In genomic region chr16:84546669-84547538, GRCh38 we compare ENCODE assay signal across 16 cellular contexts. TPM values are rescaled to one million over a fixed set of nuclear protein-coding genes. Genes with fewer than 3 reads are reported as not detected.
DNase-seq lines count a peak whose midpoint lies in the region; ATAC-seq, FAIRE-seq and TF ChIP-seq lines count a peak whose summit lies in the region.
"Had no signal": no experiment of that assay in that cellular context is flagged by ENCODE, and none has a peak within 500 bp of the region (broad histone marks: within the 10 kb centered on the region; RNA-seq: fewer than 3 reads in every experiment).

No MANE protein-coding gene starts in this region.

- no peak for ATAC-seq in activated T-cell treated with anti-CD3 and anti-CD28 coated beads, Interleukin-2, amount 50 U/mL, for 72 hours (replicated peaks in 1 of 2)
- ATAC-seq in T-cell (replicated peaks in 1 of 4) (no peak), GM21367 (IDR thresholded peaks at IDR 0.05; ENCODE audit: unreplicated experiment) (no peak)
- ATAC-seq: mucosa of descending colon, upper lobe of right lung had no signal

- peak overlapping the region; percentile 29; the same call in 1 of the 2 replicates for H3K18ac ChIP-seq in H1 (ENCODE audit: extremely low read depth, low read length)

- peak overlapping the region; percentile 85 for H3K4me3 Mint-ChIP-seq in activated T-cell treated with anti-CD3 and anti-CD28 coated beads, Interleukin-2, amount 50 U/mL, for 24 hours
- H3K4me3 Mint-ChIP-seq in activated T-cell treated with anti-CD3 and anti-CD28 coated beads, Interleukin-2, amount 50 U/mL, for 72 hours = peak overlapping the region in 1 of 2 donors; percentile 94
- peak overlapping the region in 2 of 3 donors; percentile 25 to 83 for H3K4me3 Mint-ChIP-seq in T-cell

- H2BK120ac ChIP-seq in H1 (replicated peaks; ENCODE audit: low read depth, low read length) = no peak overlapping the region

- no peak for DNase-seq in activated T-cell treated with anti-CD3 and anti-CD28 coated beads, Interleukin-2, amount 50 U/mL, for 24 hours
- no peak for DNase-seq in activated T-cell treated with anti-CD3 and anti-CD28 coated beads, Interleukin-2, amount 50 U/mL, for 72 hours
- DNase-seq in T-cell (no peak), H1 (ENCODE audit: low read depth in 1 of 2, low spot score in 2 of 2) (no peak), smooth muscle cell (lab: John Stamatoyannopoulos, UW; ENCODE audit: unreplicated experiment) (no peak), NCI-H526 (lab: John Stamatoyannopoulos, UW) (no peak), NCI-H2081 (lab: John Stamatoyannopoulos, UW) (no peak)
- DNase-seq: Calu3, Karpas-422, kidney, ovary, SIG-M5, upper lobe of right lung had no signal

- no peak overlapping the region for H3K27ac ChIP-seq in H1 (ENCODE audit: low read depth, low read length)
- no peak overlapping the region for H3K27ac ChIP-seq in smooth muscle cell (ENCODE audit: low read depth)
- H3K27ac ChIP-seq: ovary, upper lobe of right lung had no signal

- TF ChIP-seq EP300 in H1 (IDR thresholded peaks at IDR 0.05; ENCODE audit: borderline replicate concordance in 1 of 2, low read depth in 2 of 2, low read length in 2 of 2) = no peak

- peaks cover 64% of the 10 kb centered on the region for H3K4me1 Mint-ChIP-seq in activated T-cell treated with anti-CD3 and anti-CD28 coated beads, Interleukin-2, amount 50 U/mL, for 24 hours (ENCODE audit: low read depth)
- H3K4me1 Mint-ChIP-seq in activated T-cell treated with anti-CD3 and anti-CD28 coated beads, Interleukin-2, amount 50 U/mL, for 72 hours (ENCODE audit: low read depth) = peaks cover 79% of the 10 kb centered on the region
- H3K4me1 Mint-ChIP-seq in T-cell = peaks cover 50 to 59% (median 58%) of the 10 kb centered on the region in 3 donors

- peak overlapping the region; percentile 91 for H2BK12ac ChIP-seq in H1 (ENCODE audit: low read depth, low read length)

- H4K5ac ChIP-seq in H1 (ENCODE audit: insufficient read length, low read depth, low read length) = no peak overlapping the region

- H3K27me3 ChIP-seq in H1 (replicated peaks in 1 of 4; ENCODE audit: control insufficient read depth in 3 of 4, extremely low read depth in 1 of 4, insufficient read depth in 3 of 4, low read length in 3 of 4) (peaks cover 0 to 3% (median 0%) of the 10 kb centered on the region in 4 experiments; a peak in 1 of 7 replicates), smooth muscle cell (ENCODE audit: low read depth) (no peaks in the 10 kb centered on the region)
- H3K27me3 ChIP-seq: ovary, upper lobe of right lung had no signal

- H3K4ac ChIP-seq in H1 (replicated peaks; ENCODE audit: insufficient read length, low read depth, low read length) = no peak overlapping the region

- 0 out of 2 replicates have a peak overlapping the region, but pooled peaks have one; percentile 61 for H2BK20ac ChIP-seq in H1 (ENCODE audit: low read length)

- H3K27me3 Mint-ChIP-seq in activated T-cell treated with anti-CD3 and anti-CD28 coated beads, Interleukin-2, amount 50 U/mL, for 24 hours = no peaks in the 10 kb centered on the region
- H3K27me3 Mint-ChIP-seq in activated T-cell treated with anti-CD3 and anti-CD28 coated beads, Interleukin-2, amount 50 U/mL, for 72 hours (ENCODE audit: low read depth) = no peaks in the 10 kb centered on the region
- no peaks in the 10 kb centered on the region for H3K27me3 Mint-ChIP-seq in T-cell

- peaks cover 3% of the 10 kb centered on the region for H3F3A ChIP-seq in smooth muscle cell (ENCODE audit: low read depth)

- no peak for TF ChIP-seq POLR2A in H1 (IDR thresholded peaks at IDR 0.05; ENCODE audit: control extremely low read depth in 1 of 2, low read depth in 2 of 2, low read length in 2 of 2)

- H3K14ac ChIP-seq in H1 (ENCODE audit: insufficient read length) = no peak overlapping the region

- H3K4me1 ChIP-seq in H1 (replicated peaks in 1 of 4; ENCODE audit: control insufficient read depth in 3 of 4, insufficient read depth in 4 of 4, low read length in 3 of 4) = peaks cover 0 to 23% (median 13%) of the 10 kb centered on the region in 4 experiments; a peak in 6 of 7 replicates
- peaks cover 20% of the 10 kb centered on the region for H3K4me1 ChIP-seq in smooth muscle cell (ENCODE audit: low read depth)
- H3K4me1 ChIP-seq: upper lobe of right lung had no signal

- no peaks in the 10 kb centered on the region; the same call in 1 of the 2 replicates for H3K79me1 ChIP-seq in H1 (ENCODE audit: low read depth, low read length)

- H3K4me2 ChIP-seq in H1 (ENCODE audit: insufficient read depth in 1 of 2, low read depth in 2 of 2, low read length in 2 of 2) (peak overlapping the region; percentile 34 to 62; a peak in 3 of 4 replicates), smooth muscle cell (peak overlapping the region; percentile 0)

- no peaks in the 10 kb centered on the region for H3K9me3 Mint-ChIP-seq in activated T-cell treated with anti-CD3 and anti-CD28 coated beads, Interleukin-2, amount 50 U/mL, for 24 hours
- H3K9me3 Mint-ChIP-seq in activated T-cell treated with anti-CD3 and anti-CD28 coated beads, Interleukin-2, amount 50 U/mL, for 72 hours = no peaks in the 10 kb centered on the region
- no peaks in the 10 kb centered on the region for H3K9me3 Mint-ChIP-seq in T-cell

- peak overlapping the region; percentile 92; the same call in 1 of the 2 replicates for H2BK15ac ChIP-seq in H1 (ENCODE audit: low read length)

- H4K20me1 ChIP-seq in H1 (replicated peaks in 1 of 2; ENCODE audit: control insufficient read depth in 1 of 2, insufficient read depth in 2 of 2, low read length in 2 of 2) (no peaks in the 10 kb centered on the region), smooth muscle cell (ENCODE audit: low read depth) (no peaks in the 10 kb centered on the region)

- H3K36me3 Mint-ChIP-seq in activated T-cell treated with anti-CD3 and anti-CD28 coated beads, Interleukin-2, amount 50 U/mL, for 24 hours (ENCODE audit: low read depth) = peaks cover 21% of the 10 kb centered on the region
- H3K36me3 Mint-ChIP-seq in activated T-cell treated with anti-CD3 and anti-CD28 coated beads, Interleukin-2, amount 50 U/mL, for 72 hours (ENCODE audit: insufficient read depth in 2 of 2) = peaks cover 0 to 16% of the 10 kb centered on the region in 2 donors
- peaks cover 6% of the 10 kb centered on the region for H3K36me3 Mint-ChIP-seq in T-cell

- no peak for TF ChIP-seq RAD21 in H1 (IDR thresholded peaks at IDR 0.05 in 1 of 2, conservative IDR thresholded peaks at IDR 0.05 in 1 of 2; ENCODE audit: low read depth in 2 of 2, low read length in 2 of 2)

- no peak overlapping the region for H3K23ac ChIP-seq in H1 (ENCODE audit: insufficient read length)

- H3K79me2 ChIP-seq in H1 (ENCODE audit: control insufficient read depth in 1 of 2, insufficient read depth in 2 of 2, low read length in 2 of 2) = no peaks in the 10 kb centered on the region
- H3K79me2 ChIP-seq in smooth muscle cell (ENCODE audit: low read depth) = no peaks in the 10 kb centered on the region

- H4K8ac ChIP-seq in H1 (ENCODE audit: extremely low read depth, insufficient read depth, low read length) = 0 out of 2 replicates have a peak overlapping the region, but pooled peaks have one; percentile 39

- H2BK5ac ChIP-seq in H1 (ENCODE audit: low read depth, low read length) = peak overlapping the region; percentile 35; the same call in 1 of the 2 replicates

- H3K27ac Mint-ChIP-seq in activated T-cell treated with anti-CD3 and anti-CD28 coated beads, Interleukin-2, amount 50 U/mL, for 24 hours = peak overlapping the region; percentile 98
- no peak overlapping the region for H3K27ac Mint-ChIP-seq in activated T-cell treated with anti-CD3 and anti-CD28 coated beads, Interleukin-2, amount 50 U/mL, for 72 hours
- H3K27ac Mint-ChIP-seq in T-cell = peak overlapping the region; percentile 78 to 99

- TF ChIP-seq CTCF in H1 (IDR thresholded peaks at IDR 0.05; ENCODE audit: control extremely low read depth in 1 of 3, insufficient read depth in 1 of 3, low read depth in 1 of 3, low read length in 3 of 3) = no peak
- no peak for TF ChIP-seq CTCF in smooth muscle cell (IDR thresholded peaks at IDR 0.05; ENCODE audit: borderline replicate concordance, insufficient read depth, poor library complexity, severe bottlenecking)

- POLR2A ChIA-PET in T-cell (lab: Charles Lee) (interaction anchor here in 1 of 2 donors (0.6 kb wide), 2 partner anchors 96 to 176 kb away, joined by 3 to 4 read pairs; no protein-coding TSS in a partner anchor), H1 (lab: Charles Lee; ENCODE audit: partially characterized antibody) (interaction anchor here (0.8 to 2.1 kb wide), 5 partner anchors 9 to 178 kb away, joined by 3 to 5 read pairs (median 4); no protein-coding TSS in a partner anchor)

- H3K56ac ChIP-seq in H1 (replicated peaks; ENCODE audit: insufficient read length, low read depth, low read length) = no peak overlapping the region

- no peak overlapping the region; a peak in 1 of 7 replicates for H3K9ac ChIP-seq in H1 (replicated peaks in 1 of 4; ENCODE audit: extremely low read depth in 1 of 4, low read depth in 3 of 4, low read length in 3 of 4)
- H3K9ac ChIP-seq in smooth muscle cell (ENCODE audit: low read depth) = no peak overlapping the region

- peak overlapping the region; percentile 89; the same call in 1 of the 2 replicates for H2AK5ac ChIP-seq in H1 (ENCODE audit: low read depth, low read length)

- H3K9me3 ChIP-seq in H1 (ENCODE audit: insufficient read depth in 2 of 2, low read depth in 1 of 2, low read length in 1 of 2) (no peaks in the 10 kb centered on the region), smooth muscle cell (replicated peaks; ENCODE audit: low read depth) (no peaks in the 10 kb centered on the region)
- H3K9me3 ChIP-seq: mucosa of descending colon, ovary, upper lobe of right lung had no signal

- H4K91ac ChIP-seq in H1 (replicated peaks; ENCODE audit: insufficient read length, low read length) = peak overlapping the region; percentile 38

- H3K23me2 ChIP-seq in H1 (ENCODE audit: low read depth, low read length) = no peaks in the 10 kb centered on the region

- CTCF ChIA-PET in T-cell (lab: Charles Lee) (interaction anchor here in 1 of 2 donors (0.7 kb wide), 1 partner anchor 54 kb away, joined by 3 read pairs; no protein-coding TSS in a partner anchor), H1 (lab: Charles Lee; ENCODE audit: partially characterized antibody) (interaction anchor here (0.6 to 1.7 kb wide), 5 partner anchors 36 to 416 kb away, joined by 3 to 5 read pairs (median 4); no protein-coding TSS in a partner anchor)

- H3K36me3 ChIP-seq in H1 (ENCODE audit: control insufficient read depth in 2 of 4, insufficient read depth in 4 of 4, low read length in 3 of 4) = no peaks in the 10 kb centered on the region
- no peaks in the 10 kb centered on the region for H3K36me3 ChIP-seq in smooth muscle cell (ENCODE audit: low read depth)
- H3K36me3 ChIP-seq: ovary, upper lobe of right lung had no signal

- H2AFZ ChIP-seq in H1 (ENCODE audit: low read length) = 0 out of 2 replicates have a peak overlapping the region, but pooled peaks have one; percentile 15
- peak overlapping the region; percentile 42 for H2AFZ ChIP-seq in smooth muscle cell (ENCODE audit: low read depth)

- peak overlapping the region in 2 of 4 experiments; percentile 14 to 28; a peak in 3 of 8 replicates for H3K4me3 ChIP-seq in H1 (ENCODE audit: extremely low read depth in 1 of 4, insufficient read depth in 2 of 4, low read depth in 3 of 4, low read length in 4 of 4)
- no peak overlapping the region for H3K4me3 ChIP-seq in smooth muscle cell
- H3K4me3 ChIP-seq: mucosa of descending colon, ovary, upper lobe of right lung had no signal

- FAIRE-seq in H1 (lab: Jason Lieb, UNC) = no peak
- FAIRE-seq: GM12891, kidney had no signal

- WGBS in H1 (ENCODE audit: extremely low coverage in 1 of 2, insufficient coverage in 1 of 2, insufficient read length in 1 of 2, insufficient replicate concordance in 2 of 2, low coverage in 1 of 2, low lambda C conversion rate in 2 of 2, missing lambda C conversion rate in 1 of 2), 2 experiments = 86% methylated on average over 22 of the region's 22 CpGs; no CpG with 5 or more reads in 1 of the 2 experiments
- WGBS in smooth muscle cell (ENCODE audit: low lambda C conversion rate) = 65% methylated on average over 22 of the region's 22 CpGs

RNA-seq across cellular contexts. Expression of gene MEAK7, which starts 42.4 kb away (rescaled TPM):
- 10 to 100 TPM; 15.6 to 27.9 TPM for total RNA-seq in activated T-cell treated with anti-CD3 and anti-CD28 coated beads, Interleukin-2, amount 50 U/mL, for 72 hours
- 10 to 100 TPM in 3 of 5 donors, 1 to 10 TPM in 2; 6.2 to 12.3 (median 10.2) TPM for total RNA-seq in T-cell
- total RNA-seq in H1 (2021; fragmentation: NEBNext Ultra II Directional; extraction: Animal tissue kit (Norgen Biotek cat#: 25700)) = 19.0 and 19.6 TPM in 2 replicates
- 9.6 and 13.6 TPM in 2 replicates for polyA plus RNA-seq in H1 (2011; rRNA removed)
- polyA plus RNA-seq in H1 (2011; cell fraction: cytosol; rRNA removed) = 14.1 TPM
- polyA plus RNA-seq in H1 (2011; cell fraction: nucleus; rRNA removed) = 14.5 TPM
- 12.3 to 15.0 TPM (median 12.8 TPM) in 4 replicates for polyA plus RNA-seq in H1 (2012, experiment 1 of 2)
- polyA plus RNA-seq in H1 (2012, experiment 2 of 2) = 6.5 TPM
- polyA plus RNA-seq in H1 (2013, experiment 1 of 2) = 6.0 TPM
- polyA plus RNA-seq in H1 (2013, experiment 2 of 2) = 5.3 TPM
- polyA minus RNA-seq in H1 (2011; rRNA and poly(A)+ RNA removed) = 15.7 and 18.2 TPM in 2 replicates
- 18.6 TPM for polyA minus RNA-seq in H1 (2011; cell fraction: cytosol; rRNA and poly(A)+ RNA removed)
- 16.5 TPM for polyA minus RNA-seq in H1 (2011; cell fraction: nucleus; rRNA and poly(A)+ RNA removed)
- 26.4 and 28.2 TPM in 2 replicates for total RNA-seq in smooth muscle cell
- 32.1 and 44.8 TPM in 2 replicates for polyA plus RNA-seq in smooth muscle cell
